ENCODE assay signal across 8 cellular contexts in genomic region chr7:1667566-1668485, GRCh38. TPM values are rescaled to one million over a fixed set of nuclear protein-coding genes. Genes with fewer than 3 reads are reported as not detected.
A peak's percentile ranks its signal among the peaks of the same experiment; 100 is the strongest.
DNase-seq lines count a peak whose midpoint lies in the region; ATAC-seq and TF ChIP-seq lines count a peak whose summit lies in the region.

No MANE protein-coding gene starts in this region.

- H3K9me3 ChIP-seq in ascending aorta (no peaks in the 10 kb centered on the region), iPS-20b (ENCODE audit: insufficient read depth, low read depth, low read length) (no peaks in the 10 kb centered on the region)

- ATAC-seq in HG02938 (IDR thresholded peaks at IDR 0.05; ENCODE audit: unreplicated experiment): no peak

- H3K4me1 ChIP-seq in ascending aorta (peaks cover 26 to 27% of the 10 kb centered on the region in 2 donors), iPS-20b (ENCODE audit: insufficient read depth, low read length) (peaks cover 4% of the 10 kb centered on the region; the same call in 1 of the 2 replicates)

- H3K4me3 ChIP-seq in H7 (ENCODE audit: insufficient read depth, low read depth, low read length): peak overlapping the region; percentile 42
- peak overlapping the region; percentile 60 to 62 for H3K4me3 ChIP-seq in ascending aorta
- peak overlapping the region; percentile 53; the same call in 1 of the 2 replicates for H3K4me3 ChIP-seq in iPS-20b (ENCODE audit: low read length)
- H3K4me3 ChIP-seq in skin epidermis: peak overlapping the region; percentile 43 to 59 (median 51)

- DNase-seq in H7 (peak; percentile 84), ascending aorta (ENCODE audit: low spot score in 2 of 2) (peak in 1 of 2 donors; percentile 61), NCI-H1694 treated with DMSO at 0.1 percent for 48 hours (lab: John Stamatoyannopoulos, UW) (no peak), HK-2 (ENCODE audit: unreplicated experiment) (no peak), KG1 (lab: John Stamatoyannopoulos, UW) (no peak)

- H3K27ac ChIP-seq in ascending aorta (no peak overlapping the region), iPS-20b (ENCODE audit: low read length) (no peak overlapping the region), skin epidermis (no peak overlapping the region)

- intact Hi-C loops in ascending aorta (cut with DNase I): loop anchor here (10.0 kb wide), 1 partner anchor 687 kb away; the partner anchor contains the start of gene EIF3B

- no peaks in the 10 kb centered on the region for H3K36me3 ChIP-seq in H7 (replicated peaks; ENCODE audit: control insufficient read depth, insufficient read depth, low read length)
- H3K36me3 ChIP-seq in ascending aorta: no peaks in the 10 kb centered on the region
- H3K36me3 ChIP-seq in iPS-20b (ENCODE audit: insufficient read depth, low read depth, low read length): no peaks in the 10 kb centered on the region

- H3K27me3 ChIP-seq in H7 (ENCODE audit: control insufficient read depth, insufficient read depth, low read length) (peaks cover 66% of the 10 kb centered on the region), ascending aorta (peaks cover 43% of the 10 kb centered on the region), iPS-20b (ENCODE audit: insufficient read depth, low read length) (peaks cover 90% of the 10 kb centered on the region)

- no peak overlapping the region for H3K9ac ChIP-seq in iPS-20b (ENCODE audit: low read depth, low read length)

- TF ChIP-seq CTCF in ascending aorta (IDR thresholded peaks at IDR 0.05): no peak

RNA-seq across cellular contexts. Expression of gene ELFN1, which starts 2.3 kb away (rescaled TPM):
- 16.0 and 19.9 TPM in 2 replicates for total RNA-seq in H7 (2014; rRNA removed; shearing (Covaris generic))
- 7.3 TPM for total RNA-seq in ascending aorta
